In genomic region chr4:85821688-85822087, GRCh38 we compare ENCODE assay signal across 26 cellular contexts.
"Had no signal": no experiment of that assay in that cellular context is flagged by ENCODE, and none has a peak within 500 bp of the region (broad histone marks: within the 10 kb centered on the region; RNA-seq: fewer than 3 reads in every experiment).

No MANE protein-coding gene starts in this region.

- H3K27ac ChIP-seq: left ventricle myocardium inferior, pancreas, prostate gland, sigmoid colon, spleen, suprapubic skin, thoracic aorta, tibial artery, upper lobe of right lung, uterus had no signal

- H3K4me3 ChIP-seq: left ventricle myocardium inferior, lung, mucosa of descending colon, pancreas, prostate gland, sigmoid colon, spleen, suprapubic skin, thoracic aorta, tibial artery, upper lobe of right lung, uterus had no signal

- H3K4me3 Mint-ChIP-seq: immature natural killer cell; naive thymus-derived CD4-positive, alpha-beta T cell; natural killer cell treated with Interleukin-12 subunit alpha and Interleukin-12 subunit beta and Interleukin-15 and Interleukin-18, amount 100 ng/mL, for 72 hours; stimulated activated effector memory CD8-positive, alpha-beta T cell treated with anti-CD3 and anti-CD28 coated beads, Interleukin-12 subunit alpha, Interleukin-12 subunit beta, amount 100 ng/mL, for 72 hours; stimulated activated naive CD8-positive, alpha-beta T cell treated with anti-CD3 and anti-CD28 coated beads, Interleukin-15, Interleukin-2, amounts not matched to agents 100 ng/mL and 50 ng/mL, for 24 hours had no signal

- H3K9me3 Mint-ChIP-seq: stimulated activated naive CD8-positive, alpha-beta T cell treated with anti-CD3 and anti-CD28 coated beads, Interleukin-15, Interleukin-2, amounts not matched to agents 100 ng/mL and 50 ng/mL, for 24 hours had no signal

- H3K4me1 ChIP-seq: prostate gland, uterus had no signal

- H3K27me3 Mint-ChIP-seq: naive thymus-derived CD4-positive, alpha-beta T cell; natural killer cell treated with Interleukin-12 subunit alpha and Interleukin-12 subunit beta and Interleukin-15 and Interleukin-18, amount 100 ng/mL, for 72 hours; stimulated activated naive CD8-positive, alpha-beta T cell treated with anti-CD3 and anti-CD28 coated beads, Interleukin-15, Interleukin-2, amounts not matched to agents 100 ng/mL and 50 ng/mL, for 24 hours had no signal

- H3K36me3 Mint-ChIP-seq: immature natural killer cell; naive thymus-derived CD4-positive, alpha-beta T cell; natural killer cell treated with Interleukin-12 subunit alpha and Interleukin-12 subunit beta and Interleukin-15 and Interleukin-18, amount 100 ng/mL, for 72 hours; stimulated activated effector memory CD8-positive, alpha-beta T cell treated with anti-CD3 and anti-CD28 coated beads, Interleukin-12 subunit alpha, Interleukin-12 subunit beta, amount 100 ng/mL, for 72 hours had no signal

- DNase-seq: hypothalamus; immature natural killer cell; left ventricle myocardium inferior; midbrain; mucosa of descending colon; naive thymus-derived CD4-positive, alpha-beta T cell; pancreas; posterior cingulate gyrus; retina; right cardiac atrium; sigmoid colon; small intestine; spleen; stimulated activated CD4-positive, alpha-beta T cell treated with anti-CD3 and anti-CD28 coated beads, Interleukin-4, amount 100 ng/mL, for 24 hours; stimulated activated naive CD4-positive, alpha-beta T cell; tibial artery; trophoblast cell; upper lobe of right lung; uterus had no signal

- H3K27me3 ChIP-seq: pancreas, sigmoid colon, spleen, suprapubic skin, tibial artery, upper lobe of right lung, uterus had no signal

- H3K36me3 ChIP-seq: left ventricle myocardium inferior, pancreas, prostate gland, sigmoid colon, suprapubic skin, thoracic aorta, tibial artery, upper lobe of right lung, uterus had no signal

- H3K27ac Mint-ChIP-seq: immature natural killer cell; naive thymus-derived CD4-positive, alpha-beta T cell; natural killer cell treated with Interleukin-12 subunit alpha and Interleukin-12 subunit beta and Interleukin-15 and Interleukin-18, amount 100 ng/mL, for 72 hours; stimulated activated effector memory CD8-positive, alpha-beta T cell treated with anti-CD3 and anti-CD28 coated beads, Interleukin-12 subunit alpha, Interleukin-12 subunit beta, amount 100 ng/mL, for 72 hours; stimulated activated naive CD8-positive, alpha-beta T cell treated with anti-CD3 and anti-CD28 coated beads, Interleukin-15, Interleukin-2, amounts not matched to agents 100 ng/mL and 50 ng/mL, for 24 hours had no signal

- H3K4me1 Mint-ChIP-seq: immature natural killer cell; stimulated activated effector memory CD8-positive, alpha-beta T cell treated with anti-CD3 and anti-CD28 coated beads, Interleukin-12 subunit alpha, Interleukin-12 subunit beta, amount 100 ng/mL, for 72 hours had no signal

- ATAC-seq: mucosa of descending colon; naive thymus-derived CD4-positive, alpha-beta T cell; natural killer cell treated with Interleukin-12 subunit alpha and Interleukin-12 subunit beta and Interleukin-15 and Interleukin-18, amount 100 ng/mL, for 72 hours; pancreas; right cardiac atrium; stimulated activated effector memory CD8-positive, alpha-beta T cell treated with anti-CD3 and anti-CD28 coated beads, Interleukin-12 subunit alpha, Interleukin-12 subunit beta, amount 100 ng/mL, for 72 hours; upper lobe of right lung had no signal

- FAIRE-seq: small intestine had no signal

- H3K9me3 ChIP-seq: mucosa of descending colon, pancreas, prostate gland, sigmoid colon, suprapubic skin, thoracic aorta, tibial artery, upper lobe of right lung, uterus had no signal
